In genomic region chr11:124863137-124863825, GRCh38 we compare ENCODE assay signal across 1 cellular context.
TF ChIP-seq lines count a peak whose summit lies in the region.

No MANE protein-coding gene starts in this region.

TF ChIP-seq in HepG2, 621 proteins besides CTCF, POLR2A, EP300 and RAD21:
- TF ChIP-seq ISL2 (CRISPR knock-in tag; IDR thresholded peaks at IDR 0.05) (no peak), DNMT3B (CRISPR knock-in tag; conservative IDR thresholded peaks at IDR 0.05) (no peak), AGO2 (optimal IDR thresholded peaks at IDR 0.05; ENCODE audit: low read depth, low read length) (no peak), BCL6 (CRISPR knock-in tag; IDR thresholded peaks at IDR 0.05) (peak; percentile 96), ZNF691 (CRISPR knock-in tag; IDR thresholded peaks at IDR 0.05; ENCODE audit: borderline replicate concordance, low read depth) (no peak), ZNF317 (CRISPR knock-in tag; IDR thresholded peaks at IDR 0.05) (0 out of 2 replicates have a peak, but pooled peaks have one; percentile 43), ZSCAN12 (CRISPR knock-in tag; IDR thresholded peaks at IDR 0.05) (no peak), SPEN (CRISPR knock-in tag; IDR thresholded peaks at IDR 0.05; ENCODE audit: low read depth) (no peak), HNRNPLL (IDR thresholded peaks at IDR 0.05; ENCODE audit: low read depth, low read length, poor library complexity, severe bottlenecking) (peak; percentile 65), ZNF253 (CRISPR knock-in tag; IDR thresholded peaks at IDR 0.05; ENCODE audit: borderline replicate concordance) (no peak), PHF21A (CRISPR knock-in tag; IDR thresholded peaks at IDR 0.05) (0 out of 2 replicates have a peak, but pooled peaks have one; percentile 20), ZNF713 (CRISPR knock-in tag; IDR thresholded peaks at IDR 0.05) (no peak), ZFAT (CRISPR knock-in tag; conservative IDR thresholded peaks at IDR 0.05) (no peak), BHLHE40 (IDR thresholded peaks at IDR 0.05; ENCODE audit: low read length) (peak; percentile 18; the same call in 1 of the 2 replicates), ZBTB2 (CRISPR knock-in tag; IDR thresholded peaks at IDR 0.05; ENCODE audit: low read depth) (no peak), PHB2 (IDR thresholded peaks at IDR 0.05; ENCODE audit: partially characterized antibody) (no peak), ZBTB20 (CRISPR knock-in tag; IDR thresholded peaks at IDR 0.05; ENCODE audit: borderline replicate concordance, low read depth) (no peak), ZNF329 (CRISPR knock-in tag; IDR thresholded peaks at IDR 0.05; ENCODE audit: low read depth) (peak; percentile 70; the same call in 1 of the 2 replicates), MIER3 (CRISPR knock-in tag; IDR thresholded peaks at IDR 0.05; ENCODE audit: borderline replicate concordance) (no peak), ZBTB3 (CRISPR knock-in tag; IDR thresholded peaks at IDR 0.05; ENCODE audit: borderline replicate concordance, low read depth) (no peak)
- TF ChIP-seq, protein P1, sequence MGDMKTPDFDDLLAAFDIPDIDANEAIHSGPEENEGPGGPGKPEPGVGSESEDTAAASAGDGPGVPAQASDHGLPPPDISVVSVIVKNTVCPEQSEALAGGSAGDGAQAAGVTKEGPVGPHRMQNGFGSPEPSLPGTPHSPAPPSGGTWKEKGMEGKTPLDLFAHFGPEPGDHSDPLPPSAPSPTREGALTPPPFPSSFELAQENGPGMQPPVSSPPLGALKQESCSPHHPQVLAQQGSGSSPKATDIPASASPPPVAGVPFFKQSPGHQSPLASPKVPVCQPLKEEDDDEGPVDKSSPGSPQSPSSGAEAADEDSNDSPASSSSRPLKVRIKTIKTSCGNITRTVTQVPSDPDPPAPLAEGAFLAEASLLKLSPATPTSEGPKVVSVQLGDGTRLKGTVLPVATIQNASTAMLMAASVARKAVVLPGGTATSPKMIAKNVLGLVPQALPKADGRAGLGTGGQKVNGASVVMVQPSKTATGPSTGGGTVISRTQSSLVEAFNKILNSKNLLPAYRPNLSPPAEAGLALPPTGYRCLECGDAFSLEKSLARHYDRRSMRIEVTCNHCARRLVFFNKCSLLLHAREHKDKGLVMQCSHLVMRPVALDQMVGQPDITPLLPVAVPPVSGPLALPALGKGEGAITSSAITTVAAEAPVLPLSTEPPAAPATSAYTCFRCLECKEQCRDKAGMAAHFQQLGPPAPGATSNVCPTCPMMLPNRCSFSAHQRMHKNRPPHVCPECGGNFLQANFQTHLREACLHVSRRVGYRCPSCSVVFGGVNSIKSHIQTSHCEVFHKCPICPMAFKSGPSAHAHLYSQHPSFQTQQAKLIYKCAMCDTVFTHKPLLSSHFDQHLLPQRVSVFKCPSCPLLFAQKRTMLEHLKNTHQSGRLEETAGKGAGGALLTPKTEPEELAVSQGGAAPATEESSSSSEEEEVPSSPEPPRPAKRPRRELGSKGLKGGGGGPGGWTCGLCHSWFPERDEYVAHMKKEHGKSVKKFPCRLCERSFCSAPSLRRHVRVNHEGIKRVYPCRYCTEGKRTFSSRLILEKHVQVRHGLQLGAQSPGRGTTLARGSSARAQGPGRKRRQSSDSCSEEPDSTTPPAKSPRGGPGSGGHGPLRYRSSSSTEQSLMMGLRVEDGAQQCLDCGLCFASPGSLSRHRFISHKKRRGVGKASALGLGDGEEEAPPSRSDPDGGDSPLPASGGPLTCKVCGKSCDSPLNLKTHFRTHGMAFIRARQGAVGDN (CRISPR knock-in tag; IDR thresholded peaks at IDR 0.05), result peak; percentile 41
- TF ChIP-seq, protein P2, sequence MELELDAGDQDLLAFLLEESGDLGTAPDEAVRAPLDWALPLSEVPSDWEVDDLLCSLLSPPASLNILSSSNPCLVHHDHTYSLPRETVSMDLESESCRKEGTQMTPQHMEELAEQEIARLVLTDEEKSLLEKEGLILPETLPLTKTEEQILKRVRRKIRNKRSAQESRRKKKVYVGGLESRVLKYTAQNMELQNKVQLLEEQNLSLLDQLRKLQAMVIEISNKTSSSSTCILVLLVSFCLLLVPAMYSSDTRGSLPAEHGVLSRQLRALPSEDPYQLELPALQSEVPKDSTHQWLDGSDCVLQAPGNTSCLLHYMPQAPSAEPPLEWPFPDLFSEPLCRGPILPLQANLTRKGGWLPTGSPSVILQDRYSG (CRISPR knock-in tag; IDR thresholded peaks at IDR 0.05), result no peak
- TF ChIP-seq, protein P3, sequence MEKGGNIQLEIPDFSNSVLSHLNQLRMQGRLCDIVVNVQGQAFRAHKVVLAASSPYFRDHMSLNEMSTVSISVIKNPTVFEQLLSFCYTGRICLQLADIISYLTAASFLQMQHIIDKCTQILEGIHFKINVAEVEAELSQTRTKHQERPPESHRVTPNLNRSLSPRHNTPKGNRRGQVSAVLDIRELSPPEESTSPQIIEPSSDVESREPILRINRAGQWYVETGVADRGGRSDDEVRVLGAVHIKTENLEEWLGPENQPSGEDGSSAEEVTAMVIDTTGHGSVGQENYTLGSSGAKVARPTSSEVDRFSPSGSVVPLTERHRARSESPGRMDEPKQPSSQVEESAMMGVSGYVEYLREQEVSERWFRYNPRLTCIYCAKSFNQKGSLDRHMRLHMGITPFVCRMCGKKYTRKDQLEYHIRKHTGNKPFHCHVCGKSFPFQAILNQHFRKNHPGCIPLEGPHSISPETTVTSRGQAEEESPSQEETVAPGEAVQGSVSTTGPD (CRISPR knock-in tag; IDR thresholded peaks at IDR 0.05), result no peak
- TF ChIP-seq, protein P4, sequence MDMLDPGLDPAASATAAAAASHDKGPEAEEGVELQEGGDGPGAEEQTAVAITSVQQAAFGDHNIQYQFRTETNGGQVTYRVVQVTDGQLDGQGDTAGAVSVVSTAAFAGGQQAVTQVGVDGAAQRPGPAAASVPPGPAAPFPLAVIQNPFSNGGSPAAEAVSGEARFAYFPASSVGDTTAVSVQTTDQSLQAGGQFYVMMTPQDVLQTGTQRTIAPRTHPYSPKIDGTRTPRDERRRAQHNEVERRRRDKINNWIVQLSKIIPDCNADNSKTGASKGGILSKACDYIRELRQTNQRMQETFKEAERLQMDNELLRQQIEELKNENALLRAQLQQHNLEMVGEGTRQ (IDR thresholded peaks at IDR 0.05; ENCODE audit: low read depth, low read length), result peak; percentile 68
- TF ChIP-seq, protein P4 (CRISPR knock-in tag; IDR thresholded peaks at IDR 0.05; ENCODE audit: borderline replicate concordance), result peak; percentile 42; the same call in 1 of the 2 replicates
- TF ChIP-seq, protein P5, sequence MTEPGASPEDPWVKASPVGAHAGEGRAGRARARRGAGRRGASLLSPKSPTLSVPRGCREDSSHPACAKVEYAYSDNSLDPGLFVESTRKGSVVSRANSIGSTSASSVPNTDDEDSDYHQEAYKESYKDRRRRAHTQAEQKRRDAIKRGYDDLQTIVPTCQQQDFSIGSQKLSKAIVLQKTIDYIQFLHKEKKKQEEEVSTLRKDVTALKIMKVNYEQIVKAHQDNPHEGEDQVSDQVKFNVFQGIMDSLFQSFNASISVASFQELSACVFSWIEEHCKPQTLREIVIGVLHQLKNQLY (CRISPR knock-in tag; IDR thresholded peaks at IDR 0.05), result no peak
- TF ChIP-seq, protein P6, sequence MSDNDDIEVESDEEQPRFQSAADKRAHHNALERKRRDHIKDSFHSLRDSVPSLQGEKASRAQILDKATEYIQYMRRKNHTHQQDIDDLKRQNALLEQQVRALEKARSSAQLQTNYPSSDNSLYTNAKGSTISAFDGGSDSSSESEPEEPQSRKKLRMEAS (IDR thresholded peaks at IDR 0.05), result peak; percentile 12; the same call in 1 of the 2 replicates
